ENCODE assay signal across 1 cellular context in genomic region chr13:114143806-114144605, GRCh38.
TF ChIP-seq lines count a peak whose summit lies in the region.

No MANE protein-coding gene starts in this region.

TF ChIP-seq in H1, 55 proteins besides CTCF, POLR2A, EP300 and RAD21:
- no peak for TF ChIP-seq SP1 (IDR thresholded peaks at IDR 0.05; ENCODE audit: low read depth, low read length)
- TF ChIP-seq GABPA (IDR thresholded peaks at IDR 0.05; ENCODE audit: borderline replicate concordance, insufficient read depth, low read length) = 0 out of 2 replicates have a peak, but pooled peaks have one; percentile 27
